26 cellular contexts compared by ENCODE assay signal in the genomic region with DNA sequence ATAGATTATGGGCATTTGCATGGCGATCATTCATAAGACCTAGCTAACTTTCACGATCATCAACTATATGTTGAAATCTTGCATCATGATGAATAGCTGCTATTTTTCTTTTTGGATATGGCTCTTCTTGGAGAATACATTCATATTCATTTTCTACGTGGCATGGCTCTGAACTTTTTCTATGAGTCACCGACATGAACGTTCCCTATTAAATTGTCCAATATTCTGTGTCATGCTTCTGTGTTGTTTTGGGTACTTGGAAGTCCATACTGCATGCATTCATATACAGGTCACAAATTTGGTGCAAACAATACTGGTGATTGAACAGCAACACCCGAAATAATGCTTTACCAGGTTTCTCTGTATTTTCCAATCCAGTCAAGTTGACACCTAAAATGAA. TPM values are rescaled to one million over a fixed set of nuclear protein-coding genes. Genes with fewer than 3 reads are reported as not detected.
"Had no signal": no experiment of that assay in that cellular context is flagged by ENCODE, and none has a peak within 500 bp of the region (broad histone marks: within the 10 kb centered on the region; RNA-seq: fewer than 3 reads in every experiment).

No MANE protein-coding gene starts in this region.

- H3K27me3 ChIP-seq: esophagus squamous epithelium, gastrocnemius medialis, neutrophil, pancreas, right atrium auricular region, tibial nerve, upper lobe of left lung had no signal

- H3K27me3 Mint-ChIP-seq: naive B cell; progenitor cell of endocrine pancreas; stimulated activated naive B cell treated with anti-CD40 and anti-IgM and Interleukin-4, amounts not matched to agents 10 μg/mL and 1 μg/mL and 100 μg/mL, for 72 hours had no signal

- H3K36me3 Mint-ChIP-seq: mesothelial cell of epicardium; naive B cell; natural killer cell treated with Interleukin-12 subunit alpha and Interleukin-12 subunit beta and Interleukin-15 and Interleukin-18, amount 100 ng/mL, for 72 hours; stimulated activated naive B cell treated with anti-CD40 and anti-IgM and Interleukin-4, amounts not matched to agents 10 μg/mL and 1 μg/mL and 100 μg/mL, for 72 hours had no signal

- H3K9me3 ChIP-seq: esophagus squamous epithelium, gastrocnemius medialis, mucosa of descending colon, neutrophil, pancreas, right atrium auricular region, thoracic aorta, tibial nerve, upper lobe of left lung had no signal

- H3K27ac ChIP-seq: esophagus squamous epithelium, neutrophil, pancreas, tibial nerve, upper lobe of left lung had no signal

- H3K4me1 ChIP-seq: esophagus squamous epithelium, pancreas, tibial nerve, upper lobe of left lung had no signal

- DNase-seq: cortex of kidney; effector memory CD8-positive, alpha-beta T cell; erythroblast; esophagus squamous epithelium; gastrocnemius medialis; head of caudate nucleus; kidney; mesenchymal stem cell; mucosa of descending colon; naive B cell; pancreas; stimulated activated CD4-positive, alpha-beta T cell treated with anti-CD3 and anti-CD28 coated beads, Interleukin-2, amount 100 ng/mL, for 24 hours; stimulated activated CD4-positive, alpha-beta T cell treated with anti-CD3 and anti-CD28 coated beads, Interleukin-4, amount 100 ng/mL, for 4 hours; stimulated activated naive B cell treated with anti-CD40 and anti-IgM and Interleukin-4, amounts not matched to agents 10 μg/mL and 1 μg/mL and 100 μg/mL, for 72 hours; upper lobe of left lung had no signal

- H3K27ac Mint-ChIP-seq: effector memory CD8-positive, alpha-beta T cell; mesothelial cell of epicardium; naive B cell; natural killer cell treated with Interleukin-12 subunit alpha and Interleukin-12 subunit beta and Interleukin-15 and Interleukin-18, amount 100 ng/mL, for 72 hours; progenitor cell of endocrine pancreas; stimulated activated naive B cell treated with anti-CD40 and anti-IgM and Interleukin-4, amounts not matched to agents 10 μg/mL and 1 μg/mL and 100 μg/mL, for 72 hours; stimulated activated naive CD8-positive, alpha-beta T cell treated with anti-CD3 and anti-CD28 coated beads, Interleukin-15, Interleukin-2, amounts not matched to agents 100 ng/mL and 50 ng/mL, for 24 hours had no signal

- H3K4me3 Mint-ChIP-seq: effector memory CD8-positive, alpha-beta T cell; mesothelial cell of epicardium; naive B cell; natural killer cell treated with Interleukin-12 subunit alpha and Interleukin-12 subunit beta and Interleukin-15 and Interleukin-18, amount 100 ng/mL, for 72 hours; neural crest cell; stimulated activated naive B cell treated with anti-CD40 and anti-IgM and Interleukin-4, amounts not matched to agents 10 μg/mL and 1 μg/mL and 100 μg/mL, for 72 hours; stimulated activated naive CD8-positive, alpha-beta T cell treated with anti-CD3 and anti-CD28 coated beads, Interleukin-15, Interleukin-2, amounts not matched to agents 100 ng/mL and 50 ng/mL, for 24 hours had no signal

- H3K4me1 Mint-ChIP-seq: mesothelial cell of epicardium, naive B cell, neural crest cell had no signal

- H3K4me3 ChIP-seq: esophagus squamous epithelium, gastrocnemius medialis, mucosa of descending colon, pancreas, right atrium auricular region, thoracic aorta, tibial nerve, upper lobe of left lung had no signal

- H3K9me3 Mint-ChIP-seq: effector memory CD8-positive, alpha-beta T cell; natural killer cell treated with Interleukin-12 subunit alpha and Interleukin-12 subunit beta and Interleukin-15 and Interleukin-18, amount 100 ng/mL, for 72 hours had no signal

- H3K36me3 ChIP-seq: esophagus squamous epithelium, gastrocnemius medialis, neutrophil, pancreas, right atrium auricular region, thoracic aorta, tibial nerve, upper lobe of left lung had no signal

RNA-seq across cellular contexts. Expression of a gene that starts 37.9 kb away (rescaled TPM):
- total RNA-seq: esophagus squamous epithelium; kidney; left lobe of liver; lower leg skin; natural killer cell treated with Interleukin-12 subunit alpha and Interleukin-12 subunit beta and Interleukin-15 and Interleukin-18, amount 100 ng/mL, for 72 hours; neural crest cell; tibial nerve had no signal
